In the genomic region with DNA sequence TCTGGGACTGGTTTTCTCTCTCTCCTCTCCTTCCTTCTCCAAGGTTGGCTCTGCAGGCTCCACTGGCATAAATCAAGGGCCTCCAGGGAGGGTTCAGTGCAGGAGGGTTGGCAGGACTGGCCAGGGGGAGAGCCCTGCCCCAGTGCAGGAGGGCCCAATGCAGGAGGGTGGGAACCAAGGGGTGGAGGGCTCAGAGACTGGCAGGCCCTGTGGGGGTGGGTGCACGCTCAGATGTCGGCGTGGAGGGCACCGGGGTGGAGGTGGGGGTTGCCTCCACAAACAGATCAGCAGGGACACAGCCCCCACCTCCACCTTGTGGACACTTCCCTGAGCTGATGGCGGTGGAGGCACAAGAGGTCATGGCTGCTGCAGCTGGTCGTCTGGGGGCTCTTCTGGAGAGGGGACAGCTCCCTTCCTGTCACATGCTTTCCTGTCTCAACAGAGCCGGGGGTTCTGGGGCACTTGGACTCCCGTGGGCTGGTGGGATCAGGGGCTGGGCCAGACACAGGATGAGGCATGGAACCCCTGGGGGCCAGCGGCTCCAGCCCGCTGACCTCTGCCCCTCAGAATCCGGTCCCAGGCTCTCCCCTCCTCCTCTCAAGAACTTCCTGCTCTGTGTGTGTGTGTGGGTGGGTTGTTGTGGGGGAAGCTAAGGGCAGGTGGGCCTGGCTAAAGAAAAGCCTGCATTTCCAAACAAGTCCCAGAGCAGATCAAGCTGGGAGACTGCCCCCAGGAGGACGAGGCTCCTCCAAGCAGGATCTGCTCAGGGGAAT, we compare ENCODE assay signal across 1 cellular context.
TF ChIP-seq lines count a peak whose summit lies in the region.

No MANE protein-coding gene starts in this region.

TF ChIP-seq in HepG2, 621 proteins besides CTCF, POLR2A, EP300 and RAD21 (continued from another document and continues in another):
- TF ChIP-seq, protein P1, sequence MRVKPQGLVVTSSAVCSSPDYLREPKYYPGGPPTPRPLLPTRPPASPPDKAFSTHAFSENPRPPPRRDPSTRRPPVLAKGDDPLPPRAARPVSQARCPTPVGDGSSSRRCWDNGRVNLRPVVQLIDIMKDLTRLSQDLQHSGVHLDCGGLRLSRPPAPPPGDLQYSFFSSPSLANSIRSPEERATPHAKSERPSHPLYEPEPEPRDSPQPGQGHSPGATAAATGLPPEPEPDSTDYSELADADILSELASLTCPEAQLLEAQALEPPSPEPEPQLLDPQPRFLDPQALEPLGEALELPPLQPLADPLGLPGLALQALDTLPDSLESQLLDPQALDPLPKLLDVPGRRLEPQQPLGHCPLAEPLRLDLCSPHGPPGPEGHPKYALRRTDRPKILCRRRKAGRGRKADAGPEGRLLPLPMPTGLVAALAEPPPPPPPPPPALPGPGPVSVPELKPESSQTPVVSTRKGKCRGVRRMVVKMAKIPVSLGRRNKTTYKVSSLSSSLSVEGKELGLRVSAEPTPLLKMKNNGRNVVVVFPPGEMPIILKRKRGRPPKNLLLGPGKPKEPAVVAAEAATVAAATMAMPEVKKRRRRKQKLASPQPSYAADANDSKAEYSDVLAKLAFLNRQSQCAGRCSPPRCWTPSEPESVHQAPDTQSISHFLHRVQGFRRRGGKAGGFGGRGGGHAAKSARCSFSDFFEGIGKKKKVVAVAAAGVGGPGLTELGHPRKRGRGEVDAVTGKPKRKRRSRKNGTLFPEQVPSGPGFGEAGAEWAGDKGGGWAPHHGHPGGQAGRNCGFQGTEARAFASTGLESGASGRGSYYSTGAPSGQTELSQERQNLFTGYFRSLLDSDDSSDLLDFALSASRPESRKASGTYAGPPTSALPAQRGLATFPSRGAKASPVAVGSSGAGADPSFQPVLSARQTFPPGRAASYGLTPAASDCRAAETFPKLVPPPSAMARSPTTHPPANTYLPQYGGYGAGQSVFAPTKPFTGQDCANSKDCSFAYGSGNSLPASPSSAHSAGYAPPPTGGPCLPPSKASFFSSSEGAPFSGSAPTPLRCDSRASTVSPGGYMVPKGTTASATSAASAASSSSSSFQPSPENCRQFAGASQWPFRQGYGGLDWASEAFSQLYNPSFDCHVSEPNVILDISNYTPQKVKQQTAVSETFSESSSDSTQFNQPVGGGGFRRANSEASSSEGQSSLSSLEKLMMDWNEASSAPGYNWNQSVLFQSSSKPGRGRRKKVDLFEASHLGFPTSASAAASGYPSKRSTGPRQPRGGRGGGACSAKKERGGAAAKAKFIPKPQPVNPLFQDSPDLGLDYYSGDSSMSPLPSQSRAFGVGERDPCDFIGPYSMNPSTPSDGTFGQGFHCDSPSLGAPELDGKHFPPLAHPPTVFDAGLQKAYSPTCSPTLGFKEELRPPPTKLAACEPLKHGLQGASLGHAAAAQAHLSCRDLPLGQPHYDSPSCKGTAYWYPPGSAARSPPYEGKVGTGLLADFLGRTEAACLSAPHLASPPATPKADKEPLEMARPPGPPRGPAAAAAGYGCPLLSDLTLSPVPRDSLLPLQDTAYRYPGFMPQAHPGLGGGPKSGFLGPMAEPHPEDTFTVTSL (CRISPR knock-in tag; IDR thresholded peaks at IDR 0.05; ENCODE audit: borderline replicate concordance) = peak; percentile 34; the same call in 1 of the 2 replicates
- TF ChIP-seq, protein P2, sequence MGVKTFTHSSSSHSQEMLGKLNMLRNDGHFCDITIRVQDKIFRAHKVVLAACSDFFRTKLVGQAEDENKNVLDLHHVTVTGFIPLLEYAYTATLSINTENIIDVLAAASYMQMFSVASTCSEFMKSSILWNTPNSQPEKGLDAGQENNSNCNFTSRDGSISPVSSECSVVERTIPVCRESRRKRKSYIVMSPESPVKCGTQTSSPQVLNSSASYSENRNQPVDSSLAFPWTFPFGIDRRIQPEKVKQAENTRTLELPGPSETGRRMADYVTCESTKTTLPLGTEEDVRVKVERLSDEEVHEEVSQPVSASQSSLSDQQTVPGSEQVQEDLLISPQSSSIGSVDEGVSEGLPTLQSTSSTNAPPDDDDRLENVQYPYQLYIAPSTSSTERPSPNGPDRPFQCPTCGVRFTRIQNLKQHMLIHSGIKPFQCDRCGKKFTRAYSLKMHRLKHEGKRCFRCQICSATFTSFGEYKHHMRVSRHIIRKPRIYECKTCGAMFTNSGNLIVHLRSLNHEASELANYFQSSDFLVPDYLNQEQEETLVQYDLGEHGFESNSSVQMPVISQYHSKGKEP (CRISPR knock-in tag; IDR thresholded peaks at IDR 0.05) = no peak
- TF ChIP-seq, protein P3, sequence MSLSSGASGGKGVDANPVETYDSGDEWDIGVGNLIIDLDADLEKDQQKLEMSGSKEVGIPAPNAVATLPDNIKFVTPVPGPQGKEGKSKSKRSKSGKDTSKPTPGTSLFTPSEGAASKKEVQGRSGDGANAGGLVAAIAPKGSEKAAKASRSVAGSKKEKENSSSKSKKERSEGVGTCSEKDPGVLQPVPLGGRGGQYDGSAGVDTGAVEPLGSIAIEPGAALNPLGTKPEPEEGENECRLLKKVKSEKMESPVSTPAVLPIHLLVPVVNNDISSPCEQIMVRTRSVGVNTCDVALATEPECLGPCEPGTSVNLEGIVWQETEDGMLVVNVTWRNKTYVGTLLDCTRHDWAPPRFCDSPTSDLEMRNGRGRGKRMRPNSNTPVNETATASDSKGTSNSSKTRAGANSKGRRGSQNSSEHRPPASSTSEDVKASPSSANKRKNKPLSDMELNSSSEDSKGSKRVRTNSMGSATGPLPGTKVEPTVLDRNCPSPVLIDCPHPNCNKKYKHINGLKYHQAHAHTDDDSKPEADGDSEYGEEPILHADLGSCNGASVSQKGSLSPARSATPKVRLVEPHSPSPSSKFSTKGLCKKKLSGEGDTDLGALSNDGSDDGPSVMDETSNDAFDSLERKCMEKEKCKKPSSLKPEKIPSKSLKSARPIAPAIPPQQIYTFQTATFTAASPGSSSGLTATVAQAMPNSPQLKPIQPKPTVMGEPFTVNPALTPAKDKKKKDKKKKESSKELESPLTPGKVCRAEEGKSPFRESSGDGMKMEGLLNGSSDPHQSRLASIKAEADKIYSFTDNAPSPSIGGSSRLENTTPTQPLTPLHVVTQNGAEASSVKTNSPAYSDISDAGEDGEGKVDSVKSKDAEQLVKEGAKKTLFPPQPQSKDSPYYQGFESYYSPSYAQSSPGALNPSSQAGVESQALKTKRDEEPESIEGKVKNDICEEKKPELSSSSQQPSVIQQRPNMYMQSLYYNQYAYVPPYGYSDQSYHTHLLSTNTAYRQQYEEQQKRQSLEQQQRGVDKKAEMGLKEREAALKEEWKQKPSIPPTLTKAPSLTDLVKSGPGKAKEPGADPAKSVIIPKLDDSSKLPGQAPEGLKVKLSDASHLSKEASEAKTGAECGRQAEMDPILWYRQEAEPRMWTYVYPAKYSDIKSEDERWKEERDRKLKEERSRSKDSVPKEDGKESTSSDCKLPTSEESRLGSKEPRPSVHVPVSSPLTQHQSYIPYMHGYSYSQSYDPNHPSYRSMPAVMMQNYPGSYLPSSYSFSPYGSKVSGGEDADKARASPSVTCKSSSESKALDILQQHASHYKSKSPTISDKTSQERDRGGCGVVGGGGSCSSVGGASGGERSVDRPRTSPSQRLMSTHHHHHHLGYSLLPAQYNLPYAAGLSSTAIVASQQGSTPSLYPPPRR (CRISPR knock-in tag; IDR thresholded peaks at IDR 0.05; ENCODE audit: borderline replicate concordance) = peak; percentile 14; the same call in 1 of the 2 replicates
- TF ChIP-seq ZFP36 (IDR thresholded peaks at IDR 0.05; ENCODE audit: borderline replicate concordance, low read depth, low read length, partially characterized antibody) (no peak), HOXA9 (CRISPR knock-in tag; IDR thresholded peaks at IDR 0.05; ENCODE audit: borderline replicate concordance) (no peak), RELA (CRISPR knock-in tag; IDR thresholded peaks at IDR 0.05) (no peak), ZEB1 (IDR thresholded peaks at IDR 0.05; ENCODE audit: insufficient replicate concordance, low read depth) (peak; percentile 59), PPARG (CRISPR knock-in tag; conservative IDR thresholded peaks at IDR 0.05) (no peak; the same call in none of the 2 replicates), RNF2 (conservative IDR thresholded peaks at IDR 0.05; ENCODE audit: low read depth) (no peak), ZBTB20 (CRISPR knock-in tag; IDR thresholded peaks at IDR 0.05; ENCODE audit: borderline replicate concordance, low read depth) (no peak), ZBTB1 (CRISPR knock-in tag; IDR thresholded peaks at IDR 0.05; ENCODE audit: borderline replicate concordance) (no peak), SYNCRIP (IDR thresholded peaks at IDR 0.05; ENCODE audit: insufficient read depth, low read depth, low read length) (no peak), ZNF33B (CRISPR knock-in tag; IDR thresholded peaks at IDR 0.05) (no peak; the same call in 1 of the 2 replicates), ZKSCAN5 (CRISPR knock-in tag; IDR thresholded peaks at IDR 0.05) (no peak), HNRNPL (IDR thresholded peaks at IDR 0.05; ENCODE audit: low read depth, low read length) (peak; percentile 88), ZNF350 (CRISPR knock-in tag; IDR thresholded peaks at IDR 0.05; ENCODE audit: borderline replicate concordance, low read depth) (peak; percentile 83), HNRNPUL1 (IDR thresholded peaks at IDR 0.05; ENCODE audit: low read depth, low read length) (no peak), IRF2 (CRISPR knock-in tag; IDR thresholded peaks at IDR 0.05) (peak; percentile 10; the same call in 1 of the 2 replicates), MBNL3 (CRISPR knock-in tag; conservative IDR thresholded peaks at IDR 0.05) (no peak)
- TF ChIP-seq, protein P4, sequence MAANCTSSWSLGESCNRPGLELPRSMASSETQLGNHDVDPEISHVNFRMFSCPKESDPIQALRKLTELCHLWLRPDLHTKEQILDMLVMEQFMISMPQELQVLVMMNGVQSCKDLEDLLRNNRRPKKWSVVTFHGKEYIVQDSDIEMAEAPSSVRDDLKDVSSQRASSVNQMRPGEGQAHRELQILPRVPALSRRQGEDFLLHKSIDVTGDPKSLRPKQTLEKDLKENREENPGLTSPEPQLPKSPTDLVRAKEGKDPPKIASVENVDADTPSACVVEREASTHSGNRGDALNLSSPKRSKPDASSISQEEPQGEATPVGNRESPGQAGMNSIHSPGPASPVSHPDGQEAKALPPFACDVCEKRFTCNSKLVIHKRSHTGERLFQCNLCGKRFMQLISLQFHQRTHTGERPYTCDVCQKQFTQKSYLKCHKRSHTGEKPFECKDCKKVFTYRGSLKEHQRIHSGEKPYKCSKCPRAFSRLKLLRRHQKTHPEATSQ (CRISPR knock-in tag; IDR thresholded peaks at IDR 0.05; ENCODE audit: borderline replicate concordance) = 0 out of 2 replicates have a peak, but pooled peaks have one; percentile 34
- TF ChIP-seq, protein P5, sequence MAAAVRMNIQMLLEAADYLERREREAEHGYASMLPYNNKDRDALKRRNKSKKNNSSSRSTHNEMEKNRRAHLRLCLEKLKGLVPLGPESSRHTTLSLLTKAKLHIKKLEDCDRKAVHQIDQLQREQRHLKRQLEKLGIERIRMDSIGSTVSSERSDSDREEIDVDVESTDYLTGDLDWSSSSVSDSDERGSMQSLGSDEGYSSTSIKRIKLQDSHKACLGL (CRISPR knock-in tag; IDR thresholded peaks at IDR 0.05) = no peak
- TF ChIP-seq, protein P6, sequence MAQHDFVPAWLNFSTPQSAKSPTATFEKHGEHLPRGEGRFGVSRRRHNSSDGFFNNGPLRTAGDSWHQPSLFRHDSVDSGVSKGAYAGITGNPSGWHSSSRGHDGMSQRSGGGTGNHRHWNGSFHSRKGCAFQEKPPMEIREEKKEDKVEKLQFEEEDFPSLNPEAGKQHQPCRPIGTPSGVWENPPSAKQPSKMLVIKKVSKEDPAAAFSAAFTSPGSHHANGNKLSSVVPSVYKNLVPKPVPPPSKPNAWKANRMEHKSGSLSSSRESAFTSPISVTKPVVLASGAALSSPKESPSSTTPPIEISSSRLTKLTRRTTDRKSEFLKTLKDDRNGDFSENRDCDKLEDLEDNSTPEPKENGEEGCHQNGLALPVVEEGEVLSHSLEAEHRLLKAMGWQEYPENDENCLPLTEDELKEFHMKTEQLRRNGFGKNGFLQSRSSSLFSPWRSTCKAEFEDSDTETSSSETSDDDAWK (CRISPR knock-in tag; IDR thresholded peaks at IDR 0.05) = no peak
- TF ChIP-seq, protein P7, sequence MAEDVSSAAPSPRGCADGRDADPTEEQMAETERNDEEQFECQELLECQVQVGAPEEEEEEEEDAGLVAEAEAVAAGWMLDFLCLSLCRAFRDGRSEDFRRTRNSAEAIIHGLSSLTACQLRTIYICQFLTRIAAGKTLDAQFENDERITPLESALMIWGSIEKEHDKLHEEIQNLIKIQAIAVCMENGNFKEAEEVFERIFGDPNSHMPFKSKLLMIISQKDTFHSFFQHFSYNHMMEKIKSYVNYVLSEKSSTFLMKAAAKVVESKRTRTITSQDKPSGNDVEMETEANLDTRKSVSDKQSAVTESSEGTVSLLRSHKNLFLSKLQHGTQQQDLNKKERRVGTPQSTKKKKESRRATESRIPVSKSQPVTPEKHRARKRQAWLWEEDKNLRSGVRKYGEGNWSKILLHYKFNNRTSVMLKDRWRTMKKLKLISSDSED (CRISPR knock-in tag; IDR thresholded peaks at IDR 0.05) = no peak
- TF ChIP-seq, protein P8, sequence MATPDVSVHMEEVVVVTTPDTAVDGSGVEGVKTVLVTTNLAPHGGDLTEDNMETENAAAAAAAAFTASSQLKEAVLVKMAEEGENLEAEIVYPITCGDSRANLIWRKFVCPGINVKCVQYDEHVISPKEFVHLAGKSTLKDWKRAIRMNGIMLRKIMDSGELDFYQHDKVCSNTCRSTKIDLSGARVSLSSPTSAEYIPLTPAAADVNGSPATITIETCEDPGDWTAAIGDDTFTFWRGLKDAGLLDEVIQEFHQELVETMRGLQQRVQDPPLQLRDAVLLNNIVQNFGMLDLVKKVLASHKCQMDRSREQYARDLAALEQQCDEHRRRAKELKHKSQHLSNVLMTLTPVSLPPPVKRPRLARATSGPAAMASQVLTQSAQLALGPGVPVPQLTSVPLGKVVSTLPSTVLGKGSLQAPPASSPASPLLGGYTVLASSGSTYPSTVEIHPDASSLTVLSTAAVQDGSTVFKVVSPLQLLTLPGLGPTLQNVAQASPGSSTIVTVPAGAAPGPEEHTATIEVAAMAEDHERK (CRISPR knock-in tag; IDR thresholded peaks at IDR 0.05; ENCODE audit: low read depth) = no peak
- TF ChIP-seq, protein P9, sequence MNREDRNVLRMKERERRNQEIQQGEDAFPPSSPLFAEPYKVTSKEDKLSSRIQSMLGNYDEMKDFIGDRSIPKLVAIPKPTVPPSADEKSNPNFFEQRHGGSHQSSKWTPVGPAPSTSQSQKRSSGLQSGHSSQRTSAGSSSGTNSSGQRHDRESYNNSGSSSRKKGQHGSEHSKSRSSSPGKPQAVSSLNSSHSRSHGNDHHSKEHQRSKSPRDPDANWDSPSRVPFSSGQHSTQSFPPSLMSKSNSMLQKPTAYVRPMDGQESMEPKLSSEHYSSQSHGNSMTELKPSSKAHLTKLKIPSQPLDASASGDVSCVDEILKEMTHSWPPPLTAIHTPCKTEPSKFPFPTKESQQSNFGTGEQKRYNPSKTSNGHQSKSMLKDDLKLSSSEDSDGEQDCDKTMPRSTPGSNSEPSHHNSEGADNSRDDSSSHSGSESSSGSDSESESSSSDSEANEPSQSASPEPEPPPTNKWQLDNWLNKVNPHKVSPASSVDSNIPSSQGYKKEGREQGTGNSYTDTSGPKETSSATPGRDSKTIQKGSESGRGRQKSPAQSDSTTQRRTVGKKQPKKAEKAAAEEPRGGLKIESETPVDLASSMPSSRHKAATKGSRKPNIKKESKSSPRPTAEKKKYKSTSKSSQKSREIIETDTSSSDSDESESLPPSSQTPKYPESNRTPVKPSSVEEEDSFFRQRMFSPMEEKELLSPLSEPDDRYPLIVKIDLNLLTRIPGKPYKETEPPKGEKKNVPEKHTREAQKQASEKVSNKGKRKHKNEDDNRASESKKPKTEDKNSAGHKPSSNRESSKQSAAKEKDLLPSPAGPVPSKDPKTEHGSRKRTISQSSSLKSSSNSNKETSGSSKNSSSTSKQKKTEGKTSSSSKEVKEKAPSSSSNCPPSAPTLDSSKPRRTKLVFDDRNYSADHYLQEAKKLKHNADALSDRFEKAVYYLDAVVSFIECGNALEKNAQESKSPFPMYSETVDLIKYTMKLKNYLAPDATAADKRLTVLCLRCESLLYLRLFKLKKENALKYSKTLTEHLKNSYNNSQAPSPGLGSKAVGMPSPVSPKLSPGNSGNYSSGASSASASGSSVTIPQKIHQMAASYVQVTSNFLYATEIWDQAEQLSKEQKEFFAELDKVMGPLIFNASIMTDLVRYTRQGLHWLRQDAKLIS (CRISPR knock-in tag; IDR thresholded peaks at IDR 0.05) = no peak
